Comparison of ENCODE assay signal across 8 cellular contexts in genomic region chr6:112043032-112044007, GRCh38. TPM values are rescaled to one million over a fixed set of nuclear protein-coding genes. Genes with fewer than 3 reads are reported as not detected.
A peak's percentile ranks its signal among the peaks of the same experiment; 100 is the strongest.
DNase-seq lines count a peak whose midpoint lies in the region; ATAC-seq, FAIRE-seq and TF ChIP-seq lines count a peak whose summit lies in the region.

No MANE protein-coding gene starts in this region.

- H4K91ac ChIP-seq in H1 (replicated peaks; ENCODE audit: insufficient read length, low read length) (no peak overlapping the region), mesenchymal stem cell (ENCODE audit: low read length) (no peak overlapping the region)

- peak; percentile 65 for FAIRE-seq in H1 (lab: Jason Lieb, UNC)

- H3K4me2 ChIP-seq in H1 (ENCODE audit: insufficient read depth in 1 of 2, low read depth in 2 of 2, low read length in 2 of 2) (peak overlapping the region in 1 of 2 experiments; percentile 61; a peak in 3 of 4 replicates), mesenchymal stem cell (ENCODE audit: low read length, poor library complexity, severe bottlenecking) (peak overlapping the region; percentile 77)

- H2BK15ac ChIP-seq in H1 (ENCODE audit: low read length): no peak overlapping the region
- no peak overlapping the region for H2BK15ac ChIP-seq in mesenchymal stem cell (ENCODE audit: low read depth, poor library complexity, severe bottlenecking)

- H2AFZ ChIP-seq in H1 (ENCODE audit: low read length): peak overlapping the region; percentile 96
- H2AFZ ChIP-seq in mesenchymal stem cell (ENCODE audit: low read depth, low read length): peak overlapping the region; percentile 72

- no peaks in the 10 kb centered on the region; the same call in 1 of the 2 replicates for H3K23me2 ChIP-seq in H1 (ENCODE audit: low read depth, low read length)

- peak; percentile 90 for ATAC-seq in GM21367 (IDR thresholded peaks at IDR 0.05; ENCODE audit: unreplicated experiment)

- CTCF ChIA-PET in H1 (lab: Charles Lee; ENCODE audit: partially characterized antibody): interaction anchor here (0.6 to 9.7 kb wide), 46 partner anchors 8 to 1423 kb away, joined by 3 to 102 read pairs (median 4); partner anchors contain the start of genes CCN6, FYN and TRAF3IP2

- H3K4me1 ChIP-seq in H1 (replicated peaks in 1 of 4; ENCODE audit: control insufficient read depth in 3 of 4, insufficient read depth in 4 of 4, low read length in 3 of 4) (no peaks in the 10 kb centered on the region), mesenchymal stem cell (ENCODE audit: control insufficient read depth, insufficient read depth, low read depth, low read length) (peaks cover 10% of the 10 kb centered on the region)

- peak in 1 of 2 experiments; percentile 58; a peak in 1 of 3 replicates for TF ChIP-seq EP300 in H1 (IDR thresholded peaks at IDR 0.05; ENCODE audit: borderline replicate concordance in 1 of 2, low read depth in 2 of 2, low read length in 2 of 2)

- POLR2A ChIA-PET in H1 (lab: Charles Lee; ENCODE audit: partially characterized antibody): interaction anchor here (0.6 kb wide), 1 partner anchor 736 kb away, joined by 3 read pairs; no protein-coding TSS in a partner anchor

- peak overlapping the region; percentile 61; the same call in 1 of the 2 replicates for H2BK5ac ChIP-seq in H1 (ENCODE audit: low read depth, low read length)
- no peak overlapping the region for H2BK5ac ChIP-seq in mesenchymal stem cell (ENCODE audit: low read depth, low read length, poor library complexity, severe bottlenecking)

- H2BK20ac ChIP-seq in H1 (ENCODE audit: low read length): no peak overlapping the region

- 1% methylated on average over 36 of the region's 36 CpGs; no CpG with 5 or more reads in 1 of the 2 experiments for whole genome bisulfite sequencing in H1 (ENCODE audit: extremely low coverage in 1 of 2, insufficient coverage in 1 of 2, insufficient read length in 1 of 2, insufficient replicate concordance in 2 of 2, low coverage in 1 of 2, low lambda C conversion rate in 2 of 2, missing lambda C conversion rate in 1 of 2), 2 experiments
- WGBS in mesenchymal stem cell: under 1% methylated on average over 29 of the region's 36 CpGs

- TF ChIP-seq CTCF in H1 (IDR thresholded peaks at IDR 0.05; ENCODE audit: control extremely low read depth in 1 of 3, insufficient read depth in 1 of 3, low read depth in 1 of 3, low read length in 3 of 3): peak; percentile 92 to 96 (median 95)

- DNase-seq in COLO668 (lab: John Stamatoyannopoulos, UW; ENCODE audit: unreplicated experiment): peak; percentile 85
- DNase-seq in HT1080 (ENCODE audit: low read depth): peak; percentile 87
- peak; percentile 86 for DNase-seq in NK-92 treated with Interleukin-12 subunit alpha and Interleukin-12 subunit beta, amount 100 ng/mL, for 24 hours (lab: John Stamatoyannopoulos, UW)
- peak; percentile 78 to 83 for DNase-seq in activated CD8-positive, alpha-beta memory T cell treated with anti-CD3 and anti-CD28 coated beads for 4 hours (ENCODE audit: low read depth in 2 of 2)
- DNase-seq in H1 (ENCODE audit: low read depth in 1 of 2, low spot score in 2 of 2): peak; percentile 87 to 98
- DNase-seq in mesenchymal stem cell: peak; percentile 95
- peak; percentile 68 for DNase-seq in stimulated activated CD8-positive, alpha-beta memory T cell treated with anti-CD3 and anti-CD28 coated beads, Interleukin-12 subunit alpha, Interleukin-12 subunit beta, amount 100 ng/mL, for 24 hours (ENCODE audit: extremely low read depth)

- H3K27ac ChIP-seq in H1 (ENCODE audit: low read depth, low read length): peak overlapping the region; percentile 16; the same call in 1 of the 2 replicates
- H3K27ac ChIP-seq in mesenchymal stem cell (ENCODE audit: low read length, poor library complexity, severe bottlenecking): peak overlapping the region; percentile 82

- H3K4ac ChIP-seq in H1 (replicated peaks; ENCODE audit: insufficient read length, low read depth, low read length) (no peak overlapping the region), mesenchymal stem cell (ENCODE audit: low read depth in 1 of 2, low read length in 2 of 2) (peak overlapping the region in 1 of 2 experiments; percentile 28)

- no peak overlapping the region; the same call in 1 of the 2 replicates for H3K18ac ChIP-seq in H1 (ENCODE audit: extremely low read depth, low read length)
- peak overlapping the region in 1 of 2 experiments; percentile 70 for H3K18ac ChIP-seq in mesenchymal stem cell (ENCODE audit: low read depth in 1 of 2, low read length in 2 of 2)

- H4K8ac ChIP-seq in H1 (ENCODE audit: extremely low read depth, insufficient read depth, low read length) (no peak overlapping the region), mesenchymal stem cell (ENCODE audit: low read length) (peak overlapping the region; percentile 41)

- H4K5ac ChIP-seq in H1 (ENCODE audit: insufficient read length, low read depth, low read length): no peak overlapping the region

- H3K23ac ChIP-seq in H1 (ENCODE audit: insufficient read length): no peak overlapping the region
- H3K23ac ChIP-seq in mesenchymal stem cell (ENCODE audit: low read length in 2 of 2): no peak overlapping the region

- H3K79me2 ChIP-seq in H1 (ENCODE audit: control insufficient read depth in 1 of 2, insufficient read depth in 2 of 2, low read length in 2 of 2): no peaks in the 10 kb centered on the region

- H3K9ac ChIP-seq in H1 (replicated peaks in 1 of 4; ENCODE audit: extremely low read depth in 1 of 4, low read depth in 3 of 4, low read length in 3 of 4) (peak overlapping the region; percentile 13 to 60 (median 34); a peak in 5 of 7 replicates), mesenchymal stem cell (ENCODE audit: low read length) (peak overlapping the region; percentile 97)

- H2BK12ac ChIP-seq in H1 (ENCODE audit: low read depth, low read length) (no peak overlapping the region), mesenchymal stem cell (ENCODE audit: low read length in 2 of 2) (no peak overlapping the region)

- TF ChIP-seq POLR2A in H1 (IDR thresholded peaks at IDR 0.05; ENCODE audit: control extremely low read depth in 1 of 2, low read depth in 2 of 2, low read length in 2 of 2): peak; percentile 30 to 82

- H3K56ac ChIP-seq in H1 (replicated peaks; ENCODE audit: insufficient read length, low read depth, low read length): no peak overlapping the region

- H2AK5ac ChIP-seq in H1 (ENCODE audit: low read depth, low read length) (no peak overlapping the region), mesenchymal stem cell (ENCODE audit: low read length, severe bottlenecking) (no peak overlapping the region)

- no peaks in the 10 kb centered on the region for H3K36me3 ChIP-seq in H1 (ENCODE audit: control insufficient read depth in 2 of 4, insufficient read depth in 4 of 4, low read length in 3 of 4)
- H3K36me3 ChIP-seq in mesenchymal stem cell (ENCODE audit: control insufficient read depth in 1 of 2, insufficient read depth in 2 of 2, low read depth in 1 of 2, low read length in 2 of 2): no peaks in the 10 kb centered on the region

- H3K4me3 ChIP-seq in H1 (ENCODE audit: extremely low read depth in 1 of 4, insufficient read depth in 2 of 4, low read depth in 3 of 4, low read length in 4 of 4) (peak overlapping the region; percentile 45 to 78 (median 70)), mesenchymal stem cell (ENCODE audit: insufficient read depth in 1 of 2, low read depth in 1 of 2, low read length in 2 of 2) (peak overlapping the region; percentile 58 to 83)

- no peaks in the 10 kb centered on the region for H4K20me1 ChIP-seq in H1 (replicated peaks in 1 of 2; ENCODE audit: control insufficient read depth in 1 of 2, insufficient read depth in 2 of 2, low read length in 2 of 2)

- H3K79me1 ChIP-seq in H1 (ENCODE audit: low read depth, low read length): no peaks in the 10 kb centered on the region
- no peaks in the 10 kb centered on the region for H3K79me1 ChIP-seq in mesenchymal stem cell (replicated peaks; ENCODE audit: low read length, poor library complexity, severe bottlenecking)

- H3K14ac ChIP-seq in H1 (ENCODE audit: insufficient read length): no peak overlapping the region
- H3K14ac ChIP-seq in mesenchymal stem cell (ENCODE audit: low read length in 2 of 2): no peak overlapping the region

- H2BK120ac ChIP-seq in H1 (replicated peaks; ENCODE audit: low read depth, low read length): no peak overlapping the region
- H2BK120ac ChIP-seq in mesenchymal stem cell (ENCODE audit: low read depth, low read length): no peak overlapping the region

- H3K9me3 ChIP-seq in H1 (ENCODE audit: insufficient read depth in 2 of 2, low read depth in 1 of 2, low read length in 1 of 2) (peaks cover 0 to 6% of the 10 kb centered on the region in 2 experiments; a peak in 1 of 4 replicates), mesenchymal stem cell (ENCODE audit: control insufficient read depth, low read length) (no peaks in the 10 kb centered on the region)

- H3K27me3 ChIP-seq in H1 (replicated peaks in 1 of 4; ENCODE audit: control insufficient read depth in 3 of 4, extremely low read depth in 1 of 4, insufficient read depth in 3 of 4, low read length in 3 of 4) (no peaks in the 10 kb centered on the region), mesenchymal stem cell (ENCODE audit: control insufficient read depth in 1 of 2, insufficient read depth in 1 of 2, low read length in 2 of 2) (no peaks in the 10 kb centered on the region)

- peak; percentile 98 to 99 for TF ChIP-seq RAD21 in H1 (IDR thresholded peaks at IDR 0.05 in 1 of 2, conservative IDR thresholded peaks at IDR 0.05 in 1 of 2; ENCODE audit: low read depth in 2 of 2, low read length in 2 of 2)

RNA-seq across cellular contexts. Expression of gene CCN6, which starts 10.6 kb away (rescaled TPM):
- total RNA-seq in HT1080 (2014; rRNA removed; shearing (Covaris generic)): not detected in 2 replicates
- polyA plus RNA-seq in HT1080 (2015; cell fraction: cytosol; rRNA removed): not detected in 2 replicates
- polyA plus RNA-seq in HT1080 (2015; cell fraction: nucleus; rRNA removed): not detected in 2 replicates
- not detected in 2 replicates for total RNA-seq in H1 (2021; fragmentation: NEBNext Ultra II Directional; extraction: Animal tissue kit (Norgen Biotek cat#: 25700))
- not detected in 2 replicates for polyA plus RNA-seq in H1 (2011; rRNA removed)
- not detected for polyA plus RNA-seq in H1 (2011; cell fraction: cytosol; rRNA removed)
- not detected for polyA plus RNA-seq in H1 (2011; cell fraction: nucleus; rRNA removed)
- polyA plus RNA-seq in H1 (2012, experiment 1 of 2): not detected in 4 replicates
- not detected for polyA plus RNA-seq in H1 (2012, experiment 2 of 2)
- polyA plus RNA-seq in H1 (2013, experiment 1 of 2): not detected
- not detected for polyA plus RNA-seq in H1 (2013, experiment 2 of 2)
- polyA minus RNA-seq in H1 (2011; rRNA and poly(A)+ RNA removed): not detected in 2 replicates
- not detected for polyA minus RNA-seq in H1 (2011; cell fraction: cytosol; rRNA and poly(A)+ RNA removed)
- not detected for polyA minus RNA-seq in H1 (2011; cell fraction: nucleus; rRNA and poly(A)+ RNA removed)
- polyA plus RNA-seq in mesenchymal stem cell (2013, experiment 1 of 2): not detected
- 0.05 TPM for polyA plus RNA-seq in mesenchymal stem cell (2013, experiment 2 of 2)

RNA-seq across cellular contexts. Expression of gene TUBE1, which starts 44.0 kb away (rescaled TPM):
- 18.4 and 19.7 TPM in 2 replicates for total RNA-seq in HT1080 (2014; rRNA removed; shearing (Covaris generic))
- polyA plus RNA-seq in HT1080 (2015; cell fraction: cytosol; rRNA removed): 23.7 and 24.5 TPM in 2 replicates
- 108 and 111 TPM in 2 replicates for polyA plus RNA-seq in HT1080 (2015; cell fraction: nucleus; rRNA removed)
- total RNA-seq in H1 (2021; fragmentation: NEBNext Ultra II Directional; extraction: Animal tissue kit (Norgen Biotek cat#: 25700)): 14.8 and 15.9 TPM in 2 replicates
- polyA plus RNA-seq in H1 (2011; rRNA removed): 5.5 and 8.0 TPM in 2 replicates
- polyA plus RNA-seq in H1 (2011; cell fraction: cytosol; rRNA removed): 9.9 TPM
- 8.8 TPM for polyA plus RNA-seq in H1 (2011; cell fraction: nucleus; rRNA removed)
- polyA plus RNA-seq in H1 (2012, experiment 1 of 2): 6.9 to 16.7 TPM (median 8.0 TPM) in 4 replicates
- 2.2 TPM for polyA plus RNA-seq in H1 (2012, experiment 2 of 2)
- 14.9 TPM for polyA plus RNA-seq in H1 (2013, experiment 1 of 2)
- 13.5 TPM for polyA plus RNA-seq in H1 (2013, experiment 2 of 2)
- polyA minus RNA-seq in H1 (2011; rRNA and poly(A)+ RNA removed): 8.5 and 8.8 TPM in 2 replicates
- polyA minus RNA-seq in H1 (2011; cell fraction: cytosol; rRNA and poly(A)+ RNA removed): 8.0 TPM
- polyA minus RNA-seq in H1 (2011; cell fraction: nucleus; rRNA and poly(A)+ RNA removed): 29.1 TPM
- polyA plus RNA-seq in mesenchymal stem cell (2013, experiment 1 of 2): 8.3 TPM
- 8.9 TPM for polyA plus RNA-seq in mesenchymal stem cell (2013, experiment 2 of 2)

RNA-seq across cellular contexts. Expression of gene FAM229B, which starts 44.1 kb away (rescaled TPM):
- total RNA-seq in HT1080 (2014; rRNA removed; shearing (Covaris generic)): 2.2 and 5.0 TPM in 2 replicates
- polyA plus RNA-seq in HT1080 (2015; cell fraction: cytosol; rRNA removed): 2.8 TPM in 2 replicates
- polyA plus RNA-seq in HT1080 (2015; cell fraction: nucleus; rRNA removed): 1.0 and 1.5 TPM in 2 replicates
- 10.0 and 10.5 TPM in 2 replicates for total RNA-seq in H1 (2021; fragmentation: NEBNext Ultra II Directional; extraction: Animal tissue kit (Norgen Biotek cat#: 25700))
- polyA plus RNA-seq in H1 (2011; rRNA removed): 5.8 and 10.4 TPM in 2 replicates
- 7.5 TPM for polyA plus RNA-seq in H1 (2011; cell fraction: cytosol; rRNA removed)
- 5.8 TPM for polyA plus RNA-seq in H1 (2011; cell fraction: nucleus; rRNA removed)
- polyA plus RNA-seq in H1 (2012, experiment 1 of 2): 12.3 to 14.3 TPM (median 12.8 TPM) in 4 replicates
- 25.4 TPM for polyA plus RNA-seq in H1 (2012, experiment 2 of 2)
- 28.3 TPM for polyA plus RNA-seq in H1 (2013, experiment 1 of 2)
- polyA plus RNA-seq in H1 (2013, experiment 2 of 2): 25.1 TPM
- 3.6 and 5.0 TPM in 2 replicates for polyA minus RNA-seq in H1 (2011; rRNA and poly(A)+ RNA removed)
- polyA minus RNA-seq in H1 (2011; cell fraction: cytosol; rRNA and poly(A)+ RNA removed): 2.1 TPM
- 1.9 TPM for polyA minus RNA-seq in H1 (2011; cell fraction: nucleus; rRNA and poly(A)+ RNA removed)
- 24.5 TPM for polyA plus RNA-seq in mesenchymal stem cell (2013, experiment 1 of 2)
- polyA plus RNA-seq in mesenchymal stem cell (2013, experiment 2 of 2): 24.6 TPM

Comparison
In these comparisons a context has a peak if more than half of its experiments do, and no peak if none do; other contexts are left out.
1. Peak in every context shown above with its lines: DNase-seq, ATAC-seq, H3K4me3 ChIP-seq and H3K27ac ChIP-seq.